32 cellular contexts compared by ENCODE assay signal in the genomic region with DNA sequence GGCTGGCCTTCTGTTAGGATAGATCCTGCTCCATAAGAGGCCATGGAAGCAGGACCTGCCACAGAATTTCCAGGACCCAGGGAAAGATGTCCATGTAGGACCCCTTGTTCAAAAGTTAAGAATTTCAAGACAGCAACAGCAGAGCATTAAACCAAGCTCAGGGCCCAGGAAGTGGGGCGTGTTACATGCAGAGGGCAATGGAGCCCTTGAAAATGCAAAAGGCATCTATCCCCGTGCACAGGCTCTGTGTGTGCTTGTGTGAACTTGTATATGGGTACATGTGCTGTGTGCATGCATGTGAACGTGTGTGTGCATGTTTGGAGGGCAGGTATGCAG. TPM values are rescaled to one million over a fixed set of nuclear protein-coding genes. Genes with fewer than 3 reads are reported as not detected.
A peak's percentile ranks its signal among the peaks of the same experiment; 100 is the strongest.
DNase-seq lines count a peak whose midpoint lies in the region; ATAC-seq and TF ChIP-seq lines count a peak whose summit lies in the region.
"Had no signal": no experiment of that assay in that cellular context is flagged by ENCODE, and none has a peak within 500 bp of the region (broad histone marks: within the 10 kb centered on the region; RNA-seq: fewer than 3 reads in every experiment).

No MANE protein-coding gene starts in this region.

- no peak overlapping the region for H3K27ac ChIP-seq in tibial artery
- H3K27ac ChIP-seq: cardiac muscle cell, PC-9, suprapubic skin, vagina, WERI-Rb-1 had no signal

- H3K36me3 ChIP-seq in adipocyte (ENCODE audit: control insufficient read depth, insufficient read depth, low read length, severe bottlenecking), result no peaks in the 10 kb centered on the region
- no peaks in the 10 kb centered on the region for H3K36me3 ChIP-seq in tibial artery
- no peaks in the 10 kb centered on the region for H3K36me3 ChIP-seq in Caco-2 (ENCODE audit: control insufficient read depth, insufficient read depth, low read length)
- H3K36me3 ChIP-seq: cardiac muscle cell, esophagus squamous epithelium, heart right ventricle, suprapubic skin, vagina, WERI-Rb-1 had no signal

- TF ChIP-seq CTCF in nephron (IDR thresholded peaks at IDR 0.05; ENCODE audit: unreplicated experiment in 3 of 3), result no peak
- no peak for TF ChIP-seq CTCF in tibial artery (IDR thresholded peaks at IDR 0.05)
- no peak for TF ChIP-seq CTCF in Caco-2 (IDR thresholded peaks at IDR 0.05; ENCODE audit: insufficient read depth in 1 of 2, low read depth in 1 of 2, low read length in 1 of 2, severe bottlenecking in 1 of 2, unreplicated experiment in 1 of 2)

- no peak overlapping the region for H3K27ac Mint-ChIP-seq in activated naive CD8-positive, alpha-beta T cell treated with anti-CD3 and anti-CD28 coated beads, Interleukin-2, amount 10 ng/mL, durations not matched to agents 7 days and 5 days
- H3K27ac Mint-ChIP-seq in activated naive CD8-positive, alpha-beta T cell treated with anti-CD3 and anti-CD28 coated beads, Interleukin-2, amount 50 U/mL, for 24 hours, result no peak overlapping the region
- H3K27ac Mint-ChIP-seq in nephron (peak overlapping the region in 2 of 3 experiments; percentile 80 to 84), Caco-2 (ENCODE audit: unreplicated experiment) (no peak overlapping the region)
- H3K27ac Mint-ChIP-seq: activated CD4-positive, alpha-beta T cell treated with anti-CD3 and anti-CD28 coated beads, Interleukin-2, amount 10 ng/mL, durations not matched to agents 24 days and 14 days; activated naive CD4-positive, alpha-beta T cell treated with anti-CD3 and anti-CD28 coated beads for 36 hours; CD8-positive, alpha-beta memory T cell; stimulated activated naive B cell treated with anti-CD40 and anti-IgM and Interleukin-4, amounts not matched to agents 10 μg/mL and 1 μg/mL and 100 μg/mL, for 72 hours had no signal

- no peak overlapping the region for H3K4me3 Mint-ChIP-seq in activated naive CD8-positive, alpha-beta T cell treated with anti-CD3 and anti-CD28 coated beads, Interleukin-2, amount 10 ng/mL, durations not matched to agents 7 days and 5 days
- no peak overlapping the region for H3K4me3 Mint-ChIP-seq in activated naive CD8-positive, alpha-beta T cell treated with anti-CD3 and anti-CD28 coated beads, Interleukin-2, amount 50 U/mL, for 24 hours
- H3K4me3 Mint-ChIP-seq in nephron, result no peak overlapping the region
- no peak overlapping the region for H3K4me3 Mint-ChIP-seq in Caco-2 (ENCODE audit: unreplicated experiment)
- H3K4me3 Mint-ChIP-seq: activated CD4-positive, alpha-beta T cell treated with anti-CD3 and anti-CD28 coated beads, Interleukin-2, amount 10 ng/mL, durations not matched to agents 24 days and 14 days; activated naive CD4-positive, alpha-beta T cell treated with anti-CD3 and anti-CD28 coated beads for 36 hours; CD8-positive, alpha-beta memory T cell; naive thymus-derived CD4-positive, alpha-beta T cell; stimulated activated naive B cell treated with anti-CD40 and anti-IgM and Interleukin-4, amounts not matched to agents 10 μg/mL and 1 μg/mL and 100 μg/mL, for 72 hours had no signal

- H3K27me3 ChIP-seq in adipocyte (replicated peaks; ENCODE audit: control insufficient read depth, insufficient read depth, low read length) (no peaks in the 10 kb centered on the region), tibial artery (peaks cover 0 to 27% of the 10 kb centered on the region in 2 donors), Caco-2 (replicated peaks; ENCODE audit: control insufficient read depth, insufficient read depth, low read length) (no peaks in the 10 kb centered on the region)
- H3K27me3 ChIP-seq: cardiac muscle cell, suprapubic skin, vagina had no signal

- ATAC-seq in activated naive CD8-positive, alpha-beta T cell treated with anti-CD3 and anti-CD28 coated beads, Interleukin-2, amount 10 ng/mL, durations not matched to agents 7 days and 5 days (ENCODE audit: low read depth), result no peak
- no peak for ATAC-seq in activated naive CD8-positive, alpha-beta T cell treated with anti-CD3 and anti-CD28 coated beads, Interleukin-2, amount 50 U/mL, for 24 hours
- ATAC-seq: left colon; naive thymus-derived CD4-positive, alpha-beta T cell; stimulated activated naive B cell treated with anti-CD40 and anti-IgM and Interleukin-4, amounts not matched to agents 10 μg/mL and 1 μg/mL and 100 μg/mL, for 72 hours had no signal

- peak; percentile 24 for DNase-seq in activated naive CD8-positive, alpha-beta T cell treated with anti-CD3 and anti-CD28 coated beads, Interleukin-2, amount 10 ng/mL, durations not matched to agents 7 days and 5 days
- DNase-seq in activated naive CD8-positive, alpha-beta T cell treated with anti-CD3 and anti-CD28 coated beads, Interleukin-2, amount 50 U/mL, for 24 hours, result no peak
- DNase-seq in adipocyte (ENCODE audit: low read depth), result no peak
- DNase-seq in tibial artery, result peak; percentile 7 to 29
- no peak for DNase-seq in Caco-2
- DNase-seq in AG20443 (ENCODE audit: low spot score), result no peak
- no peak for DNase-seq in stimulated activated naive CD4-positive, alpha-beta T cell treated with Interleukin-2 at 50 U/mL for 16 hours (lab: John Stamatoyannopoulos, UW)
- DNase-seq: activated CD4-positive, alpha-beta T cell treated with anti-CD3 and anti-CD28 coated beads, Interleukin-2, amount 10 ng/mL, durations not matched to agents 24 days and 14 days; activated naive CD4-positive, alpha-beta T cell treated with anti-CD3 and anti-CD28 coated beads for 36 hours; AML-193; amygdala; CD8-positive, alpha-beta memory T cell; DMS153; esophagus squamous epithelium; foreskin melanocyte; mesendoderm; NCI-H1092 treated with DMSO at 0.1 percent for 48 hours; NCI-H187; NCI-H526 treated with DMSO at 0.1 percent for 48 hours; occipital lobe; SIG-M5; stimulated activated naive B cell treated with anti-CD40 and anti-IgM and Interleukin-4, amounts not matched to agents 10 μg/mL and 1 μg/mL and 100 μg/mL, for 72 hours; T1000; WERI-Rb-1 had no signal

- H3K4me3 ChIP-seq in adipocyte (ENCODE audit: low read length) (no peak overlapping the region), tibial artery (no peak overlapping the region), Caco-2 (ENCODE audit: low read depth, low read length) (no peak overlapping the region)
- H3K4me3 ChIP-seq: cardiac muscle cell, esophagus squamous epithelium, heart right ventricle, PC-9, suprapubic skin, vagina had no signal

- BruUV-seq in Caco-2 (replicated peaks; lab: Mats Ljungman, UMichigan), result no TSS peak

- H3K27me3 Mint-ChIP-seq in activated naive CD8-positive, alpha-beta T cell treated with anti-CD3 and anti-CD28 coated beads, Interleukin-2, amount 10 ng/mL, durations not matched to agents 7 days and 5 days, result peaks cover 18% of the 10 kb centered on the region
- peaks cover 14% of the 10 kb centered on the region for H3K27me3 Mint-ChIP-seq in activated naive CD8-positive, alpha-beta T cell treated with anti-CD3 and anti-CD28 coated beads, Interleukin-2, amount 50 U/mL, for 24 hours
- H3K27me3 Mint-ChIP-seq in nephron (ENCODE audit: low read depth) (peaks cover 16% of the 10 kb centered on the region), Caco-2 (ENCODE audit: insufficient read depth, unreplicated experiment) (no peaks in the 10 kb centered on the region)

- POLR2A ChIA-PET in activated naive CD8-positive, alpha-beta T cell treated with anti-CD3 and anti-CD28 coated beads, Interleukin-2, amount 10 ng/mL, durations not matched to agents 7 days and 5 days (lab: Charles Lee), result no interaction called here
- POLR2A ChIA-PET in Caco-2 (lab: Charles Lee), result no interaction called here

- H3K9me3 ChIP-seq in adipocyte (ENCODE audit: control insufficient read depth, low read length), result no peaks in the 10 kb centered on the region
- H3K9me3 ChIP-seq in tibial artery, result no peaks in the 10 kb centered on the region
- no peaks in the 10 kb centered on the region for H3K9me3 ChIP-seq in Caco-2
- H3K9me3 ChIP-seq: esophagus squamous epithelium, heart right ventricle, suprapubic skin, vagina had no signal

- no peaks in the 10 kb centered on the region for H3K9me3 Mint-ChIP-seq in activated naive CD8-positive, alpha-beta T cell treated with anti-CD3 and anti-CD28 coated beads, Interleukin-2, amount 10 ng/mL, durations not matched to agents 7 days and 5 days
- H3K9me3 Mint-ChIP-seq in activated naive CD8-positive, alpha-beta T cell treated with anti-CD3 and anti-CD28 coated beads, Interleukin-2, amount 50 U/mL, for 24 hours, result no peaks in the 10 kb centered on the region
- H3K9me3 Mint-ChIP-seq in nephron, result peaks cover 3% of the 10 kb centered on the region
- no peaks in the 10 kb centered on the region for H3K9me3 Mint-ChIP-seq in Caco-2 (ENCODE audit: unreplicated experiment)
- H3K9me3 Mint-ChIP-seq: activated CD4-positive, alpha-beta T cell treated with anti-CD3 and anti-CD28 coated beads, Interleukin-2, amount 10 ng/mL, durations not matched to agents 24 days and 14 days; activated naive CD4-positive, alpha-beta T cell treated with anti-CD3 and anti-CD28 coated beads for 36 hours; stimulated activated naive B cell treated with anti-CD40 and anti-IgM and Interleukin-4, amounts not matched to agents 10 μg/mL and 1 μg/mL and 100 μg/mL, for 72 hours had no signal

- H3K36me3 Mint-ChIP-seq in activated naive CD8-positive, alpha-beta T cell treated with anti-CD3 and anti-CD28 coated beads, Interleukin-2, amount 10 ng/mL, durations not matched to agents 7 days and 5 days, result no peaks in the 10 kb centered on the region
- H3K36me3 Mint-ChIP-seq in activated naive CD8-positive, alpha-beta T cell treated with anti-CD3 and anti-CD28 coated beads, Interleukin-2, amount 50 U/mL, for 24 hours (ENCODE audit: low read depth), result no peaks in the 10 kb centered on the region
- H3K36me3 Mint-ChIP-seq in nephron (ENCODE audit: low read depth) (peaks cover 3% of the 10 kb centered on the region), Caco-2 (ENCODE audit: insufficient read depth, unreplicated experiment) (no peaks in the 10 kb centered on the region)
- H3K36me3 Mint-ChIP-seq: CD8-positive, alpha-beta memory T cell; stimulated activated naive B cell treated with anti-CD40 and anti-IgM and Interleukin-4, amounts not matched to agents 10 μg/mL and 1 μg/mL and 100 μg/mL, for 72 hours had no signal

- H3K4me1 Mint-ChIP-seq in activated naive CD8-positive, alpha-beta T cell treated with anti-CD3 and anti-CD28 coated beads, Interleukin-2, amount 10 ng/mL, durations not matched to agents 7 days and 5 days, result peaks cover 14% of the 10 kb centered on the region
- peaks cover 8% of the 10 kb centered on the region for H3K4me1 Mint-ChIP-seq in activated naive CD8-positive, alpha-beta T cell treated with anti-CD3 and anti-CD28 coated beads, Interleukin-2, amount 50 U/mL, for 24 hours
- H3K4me1 Mint-ChIP-seq in nephron (peaks cover 58% of the 10 kb centered on the region), Caco-2 (ENCODE audit: low read depth, unreplicated experiment) (peaks cover 22% of the 10 kb centered on the region)

- CTCF ChIA-PET in Caco-2 (lab: Charles Lee), result interaction anchor here (0.7 kb wide), 1 partner anchor 13 kb away, joined by 3 read pairs; no protein-coding TSS in a partner anchor

- intact Hi-C loops in tibial artery (cut with DNase I; ENCODE audit: low total_unique reads), result no loop called here
- intact Hi-C loops in Caco-2 (cut with micrococcal nuclease; ENCODE audit: unreplicated experiment), result loop anchor here (5.0 kb wide), 1 partner anchor 37 kb away; no protein-coding TSS in a partner anchor

- peak overlapping the region; percentile 43 for H3K9ac ChIP-seq in adipocyte (ENCODE audit: low read length)

- H3K4me1 ChIP-seq in adipocyte (ENCODE audit: control insufficient read depth, insufficient read depth, low read length), result peaks cover 48% of the 10 kb centered on the region
- H3K4me1 ChIP-seq in tibial artery, result peaks cover 0 to 3% (median 0%) of the 10 kb centered on the region in 4 donors
- peaks cover 17% of the 10 kb centered on the region; the same call in 1 of the 2 replicates for H3K4me1 ChIP-seq in Caco-2

RNA-seq across cellular contexts. Expression of a gene that starts 14.4 kb away (rescaled TPM):
- under 1 TPM; 0.23 to 0.36 TPM for total RNA-seq in activated naive CD8-positive, alpha-beta T cell treated with anti-CD3 and anti-CD28 coated beads, Interleukin-2, amount 10 ng/mL, durations not matched to agents 7 days and 5 days
- total RNA-seq in Caco-2 (2022), result 13.6 and 17.7 TPM in 2 replicates

Comparison
In these comparisons a context has a peak if more than half of its experiments do, and no peak if none do; other contexts are left out.
1. DNase-seq: peak in activated naive CD8-positive, alpha-beta T cell treated with anti-CD3 and anti-CD28 coated beads, Interleukin-2, amount 10 ng/mL, durations not matched to agents 7 days and 5 days (single experiment) and tibial artery (2 of 2); none in activated naive CD8-positive, alpha-beta T cell treated with anti-CD3 and anti-CD28 coated beads, Interleukin-2, amount 50 U/mL, for 24 hours (single experiment), adipocyte (single experiment), Caco-2 (0 of 2), AG20443 (single experiment) and stimulated activated naive CD4-positive, alpha-beta T cell treated with Interleukin-2 at 50 U/mL for 16 hours (single experiment).
2. H3K27ac Mint-ChIP-seq: peak in nephron (2 of 3); none in activated naive CD8-positive, alpha-beta T cell treated with anti-CD3 and anti-CD28 coated beads, Interleukin-2, amount 10 ng/mL, durations not matched to agents 7 days and 5 days (single experiment), activated naive CD8-positive, alpha-beta T cell treated with anti-CD3 and anti-CD28 coated beads, Interleukin-2, amount 50 U/mL, for 24 hours (single experiment) and Caco-2 (single experiment).
3. RNA of a gene that starts 14.4 kb away (total RNA-seq): 13.6 to 17.7 TPM in Caco-2; 0.23 to 0.36 TPM in activated naive CD8-positive, alpha-beta T cell treated with anti-CD3 and anti-CD28 coated beads, Interleukin-2, amount 10 ng/mL, durations not matched to agents 7 days and 5 days; every median in the first group is over 10 times any median in the second.